In the genomic region with DNA sequence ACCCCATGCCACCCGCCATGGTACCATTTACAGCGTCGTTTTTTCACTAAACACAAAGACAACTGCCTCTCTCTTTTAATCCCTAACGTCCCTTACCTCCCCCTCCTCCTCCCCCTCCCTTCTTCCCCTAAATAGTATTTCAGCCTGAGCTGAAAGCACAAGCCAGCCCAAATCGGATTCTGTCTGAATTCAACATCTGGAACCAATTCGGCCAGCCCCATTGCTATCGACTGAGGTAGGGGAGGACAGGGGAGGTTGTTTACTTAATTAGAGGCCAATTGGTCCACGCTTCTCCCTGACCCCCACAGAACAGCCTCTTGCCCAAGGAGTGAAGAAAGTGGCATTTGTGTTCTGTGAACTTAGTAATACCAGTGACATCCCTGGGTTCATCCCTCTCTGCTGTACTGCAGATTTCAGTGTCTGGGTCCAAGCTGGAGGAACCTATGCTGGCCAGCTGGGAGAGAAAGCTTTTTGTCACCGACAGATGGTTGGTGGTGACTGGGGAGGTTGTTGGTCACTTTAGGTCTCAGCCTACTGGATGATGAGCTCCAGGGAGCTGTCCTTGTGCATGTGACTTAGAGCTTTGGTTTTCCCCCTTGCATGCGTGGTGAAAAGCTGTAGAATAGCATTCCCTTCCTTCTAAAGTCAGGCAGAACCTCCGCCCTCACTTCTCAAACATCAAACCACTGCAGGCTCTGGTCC, we compare ENCODE assay signal across 16 cellular contexts.
"Had no signal": no experiment of that assay in that cellular context is flagged by ENCODE, and none has a peak within 500 bp of the region (broad histone marks: within the 10 kb centered on the region; RNA-seq: fewer than 3 reads in every experiment).

No MANE protein-coding gene starts in this region.

- H2AFZ ChIP-seq: parathyroid adenoma had no signal

- H3K27me3 ChIP-seq: cardiac muscle cell, neutrophil, transverse colon, vagina had no signal

- H3K4me1 ChIP-seq: parathyroid adenoma had no signal

- H3K9me3 ChIP-seq: neutrophil, transverse colon, vagina had no signal

- DNase-seq: activated CD4-positive, alpha-beta memory T cell treated with anti-CD3 and anti-CD28 coated beads for 36 hours; activated effector memory CD4-positive, alpha-beta T cell treated with Interleukin-2 at 50 U/mL for 16 hours; activated T-cell treated with anti-CD3 and anti-CD28 coated beads, Interleukin-2, amount 50 U/mL, for 24 hours; glutamatergic neuron; immature natural killer cell; stimulated activated CD4-positive, alpha-beta T cell treated with anti-CD3 and anti-CD28 coated beads, Interleukin-15, amount 100 ng/mL, for 24 hours; stimulated activated CD4-positive, alpha-beta T cell treated with anti-CD3 and anti-CD28 coated beads, Interleukin-4, amount 100 ng/mL, for 1 hour; stimulated activated naive B cell treated with anti-CD40 and anti-IgM and Interleukin-4, amounts not matched to agents 10 μg/mL and 1 μg/mL and 100 μg/mL, for 72 hours; substantia nigra; T-cell; transverse colon had no signal

- H3K27ac ChIP-seq: cardiac muscle cell, neutrophil, parathyroid adenoma, skin epidermis, transverse colon, vagina had no signal

- H3K4me3 ChIP-seq: cardiac muscle cell, skin epidermis, transverse colon, vagina had no signal

- ATAC-seq: stimulated activated naive B cell treated with anti-CD40 and anti-IgM and Interleukin-4, amounts not matched to agents 10 μg/mL and 1 μg/mL and 100 μg/mL, for 72 hours; T-cell had no signal

- H3K79me2 ChIP-seq: parathyroid adenoma had no signal
